1 cellular context compared by ENCODE assay signal in the genomic region with DNA sequence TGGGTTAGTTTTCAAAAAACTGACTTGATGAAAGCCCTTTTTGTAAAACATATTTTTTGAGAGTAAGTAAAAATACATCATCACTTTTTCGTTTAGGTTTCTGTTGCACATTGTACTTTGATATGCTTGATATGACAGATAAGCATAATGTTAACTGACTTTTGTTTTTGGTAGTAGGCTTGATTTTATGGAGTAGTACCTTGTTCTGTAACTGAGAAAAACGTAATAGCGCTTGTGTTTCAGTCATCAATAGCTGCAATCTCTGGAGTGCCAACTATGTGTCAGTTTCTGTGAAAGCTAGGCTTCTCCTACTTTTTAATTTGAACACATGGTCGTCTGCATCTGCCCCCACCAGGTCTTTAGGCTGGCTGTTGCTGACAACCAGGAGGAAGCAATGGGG.
TF ChIP-seq lines count a peak whose summit lies in the region.

No MANE protein-coding gene starts in this region.

TF ChIP-seq in GM12878, 131 proteins besides CTCF, POLR2A, EP300 and RAD21 (continued from another document):
- TF ChIP-seq, protein P1, sequence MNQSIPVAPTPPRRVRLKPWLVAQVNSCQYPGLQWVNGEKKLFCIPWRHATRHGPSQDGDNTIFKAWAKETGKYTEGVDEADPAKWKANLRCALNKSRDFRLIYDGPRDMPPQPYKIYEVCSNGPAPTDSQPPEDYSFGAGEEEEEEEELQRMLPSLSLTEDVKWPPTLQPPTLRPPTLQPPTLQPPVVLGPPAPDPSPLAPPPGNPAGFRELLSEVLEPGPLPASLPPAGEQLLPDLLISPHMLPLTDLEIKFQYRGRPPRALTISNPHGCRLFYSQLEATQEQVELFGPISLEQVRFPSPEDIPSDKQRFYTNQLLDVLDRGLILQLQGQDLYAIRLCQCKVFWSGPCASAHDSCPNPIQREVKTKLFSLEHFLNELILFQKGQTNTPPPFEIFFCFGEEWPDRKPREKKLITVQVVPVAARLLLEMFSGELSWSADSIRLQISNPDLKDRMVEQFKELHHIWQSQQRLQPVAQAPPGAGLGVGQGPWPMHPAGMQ (IDR thresholded peaks at IDR 0.05; ENCODE audit: borderline replicate concordance) = no peak
